Comparison of ENCODE assay signal across 20 cellular contexts in genomic region chr14:103805708-103806107, GRCh38.
"Had no signal": no experiment of that assay in that cellular context is flagged by ENCODE, and none has a peak within 500 bp of the region (broad histone marks: within the 10 kb centered on the region; RNA-seq: fewer than 3 reads in every experiment).

No MANE protein-coding gene starts in this region.

- H3K9me3 Mint-ChIP-seq: dendritic cell treated with granulocyte-macrophage colony-stimulating factor and Interleukin-4, amounts not matched to agents 40 ng/mL and 50 ng/mL, for 4 days; effector memory CD8-positive, alpha-beta T cell; naive thymus-derived CD8-positive, alpha-beta T cell had no signal

- DNase-seq: effector memory CD8-positive, alpha-beta T cell; esophagus squamous epithelium; foreskin keratinocyte; hippocampal formation; left colon; mammary epithelial cell; naive thymus-derived CD8-positive, alpha-beta T cell; psoas muscle; retina; sigmoid colon; small intestine; stimulated activated CD4-positive, alpha-beta T cell treated with anti-CD3 and anti-CD28 coated beads, Interleukin-12 subunit alpha, Interleukin-12 subunit beta, amount 100 ng/mL, for 4 hours; stimulated activated naive CD8-positive, alpha-beta T cell treated with anti-CD3 and anti-CD28 coated beads, Interleukin-15, Interleukin-2, amounts not matched to agents 100 U/mL and 50 U/mL, for 24 hours; tibial artery; upper lobe of left lung; uterus had no signal

- H3K36me3 ChIP-seq: esophagus squamous epithelium, neutrophil, sigmoid colon, suprapubic skin, tibial artery, upper lobe of left lung, uterus had no signal

- H3K4me1 ChIP-seq: psoas muscle, uterus had no signal

- H3K27me3 ChIP-seq: esophagus squamous epithelium, foreskin keratinocyte, sigmoid colon, suprapubic skin, tibial artery, upper lobe of left lung, uterus had no signal

- FAIRE-seq: colon, small intestine had no signal

- H3K27ac Mint-ChIP-seq: dendritic cell treated with granulocyte-macrophage colony-stimulating factor and Interleukin-4, amounts not matched to agents 40 ng/mL and 50 ng/mL, for 4 days; effector memory CD8-positive, alpha-beta T cell had no signal

- H3K4me3 Mint-ChIP-seq: dendritic cell treated with granulocyte-macrophage colony-stimulating factor and Interleukin-4, amounts not matched to agents 40 ng/mL and 50 ng/mL, for 4 days; effector memory CD8-positive, alpha-beta T cell; naive thymus-derived CD8-positive, alpha-beta T cell had no signal

- H3K36me3 Mint-ChIP-seq: naive thymus-derived CD8-positive, alpha-beta T cell had no signal

- ATAC-seq: effector memory CD8-positive, alpha-beta T cell; foreskin keratinocyte; left colon; naive thymus-derived CD8-positive, alpha-beta T cell; psoas muscle; stimulated activated naive CD8-positive, alpha-beta T cell treated with anti-CD3 and anti-CD28 coated beads, Interleukin-15, Interleukin-2, amounts not matched to agents 100 U/mL and 50 U/mL, for 24 hours had no signal

- H3K27me3 Mint-ChIP-seq: effector memory CD8-positive, alpha-beta T cell; naive thymus-derived CD8-positive, alpha-beta T cell had no signal

- H3K4me3 ChIP-seq: esophagus squamous epithelium, psoas muscle, sigmoid colon, suprapubic skin, tibial artery, upper lobe of left lung, uterus had no signal

- H3K9me3 ChIP-seq: esophagus squamous epithelium, neutrophil, psoas muscle, sigmoid colon, suprapubic skin, tibial artery, upper lobe of left lung, uterus had no signal

- H3K27ac ChIP-seq: esophagus squamous epithelium, foreskin keratinocyte, neutrophil, psoas muscle, suprapubic skin, tibial artery, upper lobe of left lung, uterus had no signal
